1 cellular context compared by ENCODE assay signal in the genomic region with DNA sequence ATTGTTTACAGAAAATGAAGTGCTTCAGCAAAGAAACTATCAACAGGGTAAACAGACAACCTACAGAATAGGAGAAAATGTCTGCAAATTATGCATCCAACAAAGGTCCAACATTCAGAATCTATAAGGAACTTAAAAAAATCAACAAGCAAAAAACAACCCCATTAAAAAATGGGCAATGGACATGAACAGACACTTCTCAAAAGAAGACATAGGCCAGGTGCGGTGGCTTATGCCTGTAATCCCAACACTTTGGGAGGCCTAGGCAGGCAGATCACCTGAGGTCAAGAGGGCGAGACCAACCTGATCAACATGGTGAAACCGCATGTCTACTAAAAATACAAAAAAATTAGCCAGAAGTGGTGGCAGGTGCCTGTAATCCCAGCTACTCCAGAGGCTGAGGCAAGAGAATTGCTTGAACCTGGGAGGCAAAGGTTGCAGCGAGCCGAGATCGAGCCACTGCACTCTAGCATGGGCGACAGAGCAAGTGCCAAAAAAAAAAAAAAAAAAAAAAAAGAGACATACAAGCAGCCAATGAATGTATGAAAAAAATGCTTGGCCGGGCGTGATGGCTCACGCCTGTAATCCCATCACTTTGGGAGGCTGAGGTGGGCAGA.
TF ChIP-seq lines count a peak whose summit lies in the region.

No MANE protein-coding gene starts in this region.

TF ChIP-seq in K562, 482 proteins besides CTCF, POLR2A, EP300 and RAD21:
- TF ChIP-seq TRIM24 (IDR thresholded peaks at IDR 0.05) (peak; percentile 70 to 75; a peak in 3 of 4 replicates), AFF1 (IDR thresholded peaks at IDR 0.05; ENCODE audit: low read depth in 1 of 2, partially characterized antibody in 2 of 2) (peak in 1 of 2 experiments; percentile 100), CBX3 (IDR thresholded peaks at IDR 0.05; ENCODE audit: borderline replicate concordance in 1 of 2, low read length in 2 of 2) (0 out of 3 replicates have a peak, but pooled peaks of 1 of the 2 experiments have one; percentile 18), TRIM28 (IDR thresholded peaks at IDR 0.05) (peak; percentile 62; the same call in 1 of the 2 replicates), CBX5 (IDR thresholded peaks at IDR 0.05; ENCODE audit: borderline replicate concordance, low read depth) (0 out of 2 replicates have a peak, but pooled peaks have one; percentile 35)
- TF ChIP-seq, protein P1, sequence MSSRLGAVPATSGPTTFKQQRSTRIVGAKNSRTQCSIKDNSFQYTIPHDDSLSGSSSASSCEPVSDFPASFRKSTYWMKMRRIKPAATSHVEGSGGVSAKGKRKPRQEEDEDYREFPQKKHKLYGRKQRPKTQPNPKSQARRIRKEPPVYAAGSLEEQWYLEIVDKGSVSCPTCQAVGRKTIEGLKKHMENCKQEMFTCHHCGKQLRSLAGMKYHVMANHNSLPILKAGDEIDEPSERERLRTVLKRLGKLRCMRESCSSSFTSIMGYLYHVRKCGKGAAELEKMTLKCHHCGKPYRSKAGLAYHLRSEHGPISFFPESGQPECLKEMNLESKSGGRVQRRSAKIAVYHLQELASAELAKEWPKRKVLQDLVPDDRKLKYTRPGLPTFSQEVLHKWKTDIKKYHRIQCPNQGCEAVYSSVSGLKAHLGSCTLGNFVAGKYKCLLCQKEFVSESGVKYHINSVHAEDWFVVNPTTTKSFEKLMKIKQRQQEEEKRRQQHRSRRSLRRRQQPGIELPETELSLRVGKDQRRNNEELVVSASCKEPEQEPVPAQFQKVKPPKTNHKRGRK (tag; IDR thresholded peaks at IDR 0.05) = 0 out of 2 replicates have a peak, but pooled peaks have one; percentile 32
- TF ChIP-seq, protein P2, sequence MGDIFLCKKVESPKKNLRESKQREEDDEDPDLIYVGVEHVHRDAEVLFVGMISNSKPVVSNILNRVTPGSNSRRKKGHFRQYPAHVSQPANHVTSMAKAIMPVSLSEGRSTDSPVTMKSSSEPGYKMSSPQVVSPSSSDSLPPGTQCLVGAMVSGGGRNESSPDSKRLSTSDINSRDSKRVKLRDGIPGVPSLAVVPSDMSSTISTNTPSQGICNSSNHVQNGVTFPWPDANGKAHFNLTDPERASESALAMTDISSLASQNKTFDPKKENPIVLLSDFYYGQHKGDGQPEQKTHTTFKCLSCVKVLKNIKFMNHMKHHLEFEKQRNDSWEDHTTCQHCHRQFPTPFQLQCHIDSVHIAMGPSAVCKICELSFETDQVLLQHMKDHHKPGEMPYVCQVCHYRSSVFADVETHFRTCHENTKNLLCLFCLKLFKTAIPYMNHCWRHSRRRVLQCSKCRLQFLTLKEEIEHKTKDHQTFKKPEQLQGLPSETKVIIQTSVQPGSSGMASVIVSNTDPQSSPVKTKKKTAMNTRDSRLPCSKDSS (IDR thresholded peaks at IDR 0.05; ENCODE audit: low read depth, partially characterized antibody) = peak; percentile 76
